Comparison of ENCODE assay signal across 8 cellular contexts in the genomic region with DNA sequence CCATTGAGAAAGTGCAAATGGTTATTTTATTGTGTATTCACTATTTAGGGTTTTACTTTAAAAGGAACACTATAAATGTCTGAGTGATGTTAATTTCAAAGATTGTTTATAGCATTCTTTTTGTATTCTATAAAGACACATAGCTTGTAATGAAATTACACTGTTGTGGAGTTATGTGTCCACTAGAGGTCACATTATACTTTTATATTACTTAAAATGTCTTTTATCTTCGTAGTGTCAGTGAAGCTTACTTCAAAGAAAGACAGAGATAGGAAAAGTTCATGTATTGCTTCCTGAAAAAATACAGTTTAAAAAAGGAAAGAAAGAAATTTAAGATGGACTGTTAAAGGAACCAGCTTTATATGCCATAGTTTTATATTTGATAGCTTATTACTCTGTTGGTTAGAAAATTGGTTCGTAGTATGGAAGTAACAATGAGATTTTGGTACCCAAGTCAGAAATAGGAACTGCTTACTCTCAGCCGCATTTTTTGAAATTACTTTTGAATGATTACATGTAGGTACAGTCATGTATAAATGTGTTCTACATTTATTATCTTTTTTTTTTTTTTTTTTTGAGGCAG. TPM values are rescaled to one million over a fixed set of nuclear protein-coding genes. Genes with fewer than 3 reads are reported as not detected.
DNase-seq lines count a peak whose midpoint lies in the region; ATAC-seq and TF ChIP-seq lines count a peak whose summit lies in the region.

No MANE protein-coding gene starts in this region.

- TF ChIP-seq CTCF in left ventricle myocardium inferior (IDR thresholded peaks at IDR 0.05; ENCODE audit: borderline replicate concordance) (peak; percentile 68), parathyroid adenoma (IDR thresholded peaks at IDR 0.05) (peak; percentile 48)

- ATAC-seq in right cardiac atrium: no peak
- ATAC-seq in GM18517 (IDR thresholded peaks at IDR 0.05; ENCODE audit: unreplicated experiment): no peak

- H3K4me1 ChIP-seq in left ventricle myocardium inferior: no peaks in the 10 kb centered on the region
- no peaks in the 10 kb centered on the region for H3K4me1 ChIP-seq in right cardiac atrium (ENCODE audit: control insufficient read depth, insufficient read depth, low read length)
- H3K4me1 ChIP-seq in parathyroid adenoma: no peaks in the 10 kb centered on the region

- no peak overlapping the region for H2AFZ ChIP-seq in parathyroid adenoma

- no peaks in the 10 kb centered on the region for H3K79me2 ChIP-seq in parathyroid adenoma

- no peak overlapping the region for H3K27ac ChIP-seq in left ventricle myocardium inferior (replicated peaks)
- H3K27ac ChIP-seq in right cardiac atrium (ENCODE audit: low read length): no peak overlapping the region
- no peak overlapping the region for H3K27ac ChIP-seq in parathyroid adenoma

- no peak overlapping the region for H3K4me2 ChIP-seq in parathyroid adenoma (ENCODE audit: low read length)

- H3K4me3 ChIP-seq in left ventricle myocardium inferior: no peak overlapping the region
- H3K4me3 ChIP-seq in right cardiac atrium (ENCODE audit: low read length): no peak overlapping the region
- H3K4me3 ChIP-seq in parathyroid adenoma (ENCODE audit: low read depth, low read length): no peak overlapping the region

- H3K27me3 ChIP-seq in left ventricle myocardium inferior (ENCODE audit: low read depth) (no peaks in the 10 kb centered on the region), right cardiac atrium (ENCODE audit: control insufficient read depth, insufficient read depth) (no peaks in the 10 kb centered on the region), parathyroid adenoma (ENCODE audit: control insufficient read depth, insufficient read depth, low read length) (no peaks in the 10 kb centered on the region)

- DNase-seq in left ventricle myocardium inferior: no peak
- no peak for DNase-seq in right cardiac atrium
- DNase-seq in NCI-H526 treated with DMSO at 0.1 percent for 48 hours (lab: John Stamatoyannopoulos, UW): peak; percentile 25
- peak; percentile 48 for DNase-seq in dermis blood vessel endothelial cell
- no peak for DNase-seq in stimulated activated CD4-positive, alpha-beta T cell treated with anti-CD3 and anti-CD28 coated beads, Interleukin-2, amount 100 ng/mL, for 24 hours
- no peak for DNase-seq in activated CD8-positive, alpha-beta memory T cell treated with anti-CD3 and anti-CD28 coated beads, Interleukin-2, amount 50 U/mL, for 4 hours

- 49% methylated on average over 3 of the region's 3 CpGs for WGBS in right cardiac atrium

- H3K9ac ChIP-seq in parathyroid adenoma: no peak overlapping the region

- intact Hi-C loops in left ventricle myocardium inferior (cut with micrococcal nuclease) (loop anchor here (10.0 kb wide), 1 partner anchor 227 kb away; no protein-coding TSS in a partner anchor), right cardiac atrium (cut with DNase I) (loop anchor here in 1 of 4 donors (10.0 kb wide), 1 partner anchor 437 kb away; no protein-coding TSS in a partner anchor)

- H3K9me3 ChIP-seq in left ventricle myocardium inferior (replicated peaks): no peaks in the 10 kb centered on the region
- H3K9me3 ChIP-seq in right cardiac atrium (ENCODE audit: control insufficient read depth, low read length): no peaks in the 10 kb centered on the region
- H3K9me3 ChIP-seq in parathyroid adenoma (ENCODE audit: control insufficient read depth, low read length): no peaks in the 10 kb centered on the region

- no peaks in the 10 kb centered on the region for H3K36me3 ChIP-seq in left ventricle myocardium inferior
- no peaks in the 10 kb centered on the region for H3K36me3 ChIP-seq in parathyroid adenoma (ENCODE audit: control insufficient read depth, insufficient read depth, low read length)

RNA-seq across cellular contexts. Expression of a gene that starts 20.5 kb away (rescaled TPM):
- total RNA-seq in left ventricle myocardium inferior (4.8 TPM), right cardiac atrium (1 to 10 TPM; 6.2 to 7.6 (median 6.7) TPM), dermis blood vessel endothelial cell (3.2 and 8.8 TPM in 2 replicates)
- polyA plus RNA-seq in right cardiac atrium: 0.72 TPM

RNA-seq across cellular contexts. Expression of a gene that starts 20.8 kb away (rescaled TPM):
- total RNA-seq in left ventricle myocardium inferior (1.0 TPM), right cardiac atrium (1 to 10 TPM in 1 of 4 donors, under 1 TPM in 3; 0.42 to 1.1 (median 0.95) TPM), dermis blood vessel endothelial cell (0.34 and 0.42 TPM in 2 replicates)
- polyA plus RNA-seq in right cardiac atrium: 0.61 TPM

Comparison
In these comparisons a context has a peak if more than half of its experiments do, and no peak if none do; other contexts are left out.
1. DNase-seq: peak in NCI-H526 treated with DMSO at 0.1 percent for 48 hours (single experiment) and dermis blood vessel endothelial cell (single experiment); none in left ventricle myocardium inferior (single experiment), right cardiac atrium (0 of 3), stimulated activated CD4-positive, alpha-beta T cell treated with anti-CD3 and anti-CD28 coated beads, Interleukin-2, amount 100 ng/mL, for 24 hours (0 of 2) and activated CD8-positive, alpha-beta memory T cell treated with anti-CD3 and anti-CD28 coated beads, Interleukin-2, amount 50 U/mL, for 4 hours (single experiment).